In genomic region chr14:94827711-94828505, GRCh38 we compare ENCODE assay signal across 17 cellular contexts. TPM values are rescaled to one million over a fixed set of nuclear protein-coding genes. Genes with fewer than 3 reads are reported as not detected.
"Had no signal": no experiment of that assay in that cellular context is flagged by ENCODE, and none has a peak within 500 bp of the region (broad histone marks: within the 10 kb centered on the region; RNA-seq: fewer than 3 reads in every experiment).

No MANE protein-coding gene starts in this region.

- H2AFZ ChIP-seq: neural progenitor cell had no signal

- H3K27me3 ChIP-seq: neural progenitor cell, pancreas had no signal

- ATAC-seq: left lung, T-helper 17 cell had no signal

- H3K36me3 ChIP-seq: left lung, neural progenitor cell, pancreas, thoracic aorta had no signal

- H3K4me3 ChIP-seq: left lung, neural progenitor cell, pancreas, thoracic aorta had no signal

- H3K4me2 ChIP-seq: neural progenitor cell had no signal

- H3K4me1 ChIP-seq: left lung, neural progenitor cell, pancreas had no signal

- DNase-seq: activated CD4-positive, alpha-beta T cell treated with anti-CD3 and anti-CD28 coated beads, Interleukin-2, amount 50 U/mL, for 1 hour; activated CD4-positive, CD25-positive, alpha-beta regulatory T cell; activated naive CD4-positive, alpha-beta T cell treated with anti-CD3 and anti-CD28 coated beads, Interleukin-2, amount 50 U/mL, for 16 hours; cerebellar nuclear complex; islet precursor cell; left lung; pancreas; SHP77; stimulated activated CD4-positive, alpha-beta T cell treated with anti-CD3 and anti-CD28 coated beads, Interleukin-12 subunit alpha, Interleukin-12 subunit beta, amount 100 ng/mL, for 4 hours; stimulated activated CD4-positive, alpha-beta T cell treated with anti-CD3 and anti-CD28 coated beads, Interleukin-2, amount 100 ng/mL, for 48 hours; stimulated activated CD8-positive, alpha-beta memory T cell treated with anti-CD3 and anti-CD28 coated beads, Interleukin-4, amount 100 ng/mL, for 48 hours; T-helper 17 cell had no signal

- H3K9me3 ChIP-seq: pancreas, thoracic aorta had no signal

- H3K27ac ChIP-seq: left lung, neural progenitor cell, pancreas, thoracic aorta had no signal

- H3K9ac ChIP-seq: neural progenitor cell had no signal

RNA-seq across cellular contexts. Expression of gene GSC, which starts 58.0 kb away (rescaled TPM):
- total RNA-seq: activated T-helper 2 cell treated with anti-CD3 and anti-CD28 coated beads, Interferon-gamma antibody, Interleukin-2, Interleukin-4, amounts not matched to agents 10 μg/mL and 5 μg/mL and 100 μg/mL, durations not matched to agents 14 hours and 24 hours and 36 hours; dermis microvascular lymphatic vessel endothelial cell; fibroblast of villous mesenchyme; left lung had no signal
